In the genomic region with DNA sequence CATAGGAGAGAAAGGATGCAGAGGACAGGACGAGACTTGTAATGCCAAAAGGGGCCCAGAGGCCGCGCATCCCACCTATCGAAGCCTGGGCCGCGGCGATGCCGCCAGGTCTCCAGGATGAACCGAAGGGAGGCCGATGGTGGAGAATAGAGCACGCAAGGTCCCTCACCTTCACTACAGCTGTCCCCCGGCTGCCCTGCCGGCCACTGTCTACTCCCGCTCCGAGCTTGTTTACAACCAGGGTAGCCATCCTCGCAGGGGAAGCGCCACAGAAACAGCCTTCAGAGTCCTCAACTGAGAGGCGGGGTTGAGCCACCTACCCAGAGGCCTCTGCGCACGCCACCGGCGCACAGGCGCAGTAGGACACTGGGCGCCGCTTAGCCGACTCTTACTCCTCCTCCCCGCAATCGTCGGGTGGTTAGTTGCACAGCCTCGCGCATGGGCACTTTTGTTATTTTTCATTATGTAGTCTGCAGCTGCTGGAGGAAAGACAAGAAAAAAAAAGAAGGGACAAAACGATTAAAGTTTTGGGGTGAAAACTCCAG, we compare ENCODE assay signal across 8 cellular contexts. TPM values are rescaled to one million over a fixed set of nuclear protein-coding genes. Genes with fewer than 3 reads are reported as not detected.
DNase-seq lines count a peak whose midpoint lies in the region; ATAC-seq and TF ChIP-seq lines count a peak whose summit lies in the region.

TSS of gene TRIM23 (minus strand) at position 309 of the 545 bp plus-strand sequence. CDS start at position 250, 59 bp downstream.

- DNase-seq in GM10248 (ENCODE audit: extremely low spot score) (peak; percentile 89), NCI-H1048 (lab: John Stamatoyannopoulos, UW) (peak; percentile 56), SK-N-MC (ENCODE audit: low read depth, low spot score) (no peak), glutamatergic neuron (peak; percentile 90), osteocyte (ENCODE audit: extremely low spot score, unreplicated experiment) (peak; percentile 97), thoracic aorta (ENCODE audit: low spot score) (peak; percentile 78)
- DNase-seq in activated naive CD4-positive, alpha-beta T cell treated with anti-CD3 and anti-CD28 coated beads, Interleukin-2, amount 50 U/mL, for 16 hours = peak; percentile 92

- ATAC-seq in HG02588 (IDR thresholded peaks at IDR 0.05; ENCODE audit: unreplicated experiment) (peak; percentile 97), thoracic aorta (ENCODE audit: insufficient number of reproducible peaks, low FRiP score, low read depth) (peak; percentile 93)

- H3K36me3 ChIP-seq in SK-N-MC (ENCODE audit: insufficient read depth, low read length) (peaks cover 9% of the 10 kb centered on the region), thoracic aorta (no peaks in the 10 kb centered on the region)

- no peaks in the 10 kb centered on the region for H3K27me3 ChIP-seq in thoracic aorta (replicated peaks; ENCODE audit: insufficient read depth)

- H3K9me3 ChIP-seq in SK-N-MC (ENCODE audit: low read depth, low read length) (no peaks in the 10 kb centered on the region), thoracic aorta (no peaks in the 10 kb centered on the region)

- H3K4me1 ChIP-seq in thoracic aorta (ENCODE audit: control insufficient read depth in 1 of 2, low read depth in 2 of 2) = peaks cover 25 to 37% of the 10 kb centered on the region in 2 donors

- H3K27me3 Mint-ChIP-seq in glutamatergic neuron (ENCODE audit: unreplicated experiment) (peaks cover 7% of the 10 kb centered on the region), osteocyte (ENCODE audit: unreplicated experiment) (no peaks in the 10 kb centered on the region)

- CTCF ChIA-PET in GM10248 (lab: Yijun Ruan, JAX) = interaction anchor here (1.1 to 2.1 kb wide), 4 partner anchors 10 to 54 kb away, joined by 3 to 7 read pairs (median 5); no protein-coding TSS in a partner anchor

- no peak for TF ChIP-seq CTCF in GM10248 (IDR thresholded peaks at IDR 0.05; ENCODE audit: control extremely low read depth, extremely low read depth, low read depth, missing control alignments)
- no peak for TF ChIP-seq CTCF in glutamatergic neuron (IDR thresholded peaks at IDR 0.05; ENCODE audit: partially characterized antibody, unreplicated experiment)
- peak; percentile 4 for TF ChIP-seq CTCF in osteocyte (IDR thresholded peaks at IDR 0.05)
- no peak for TF ChIP-seq CTCF in thoracic aorta (IDR thresholded peaks at IDR 0.05)

- H3K27ac Mint-ChIP-seq in glutamatergic neuron (ENCODE audit: unreplicated experiment) = peak within 1 kb of the TSS; percentile 94
- H3K27ac Mint-ChIP-seq in osteocyte (ENCODE audit: unreplicated experiment) = peak within 1 kb of the TSS; percentile 94

- POLR2A ChIA-PET in GM10248 (lab: Yijun Ruan, JAX) = no interaction called here

- peak within 1 kb of the TSS; percentile 95 for H3K9ac ChIP-seq in SK-N-MC (ENCODE audit: insufficient read length)

- H3K4me1 Mint-ChIP-seq in glutamatergic neuron (ENCODE audit: low read depth, unreplicated experiment) = peaks cover 9% of the 10 kb centered on the region
- H3K4me1 Mint-ChIP-seq in osteocyte (ENCODE audit: unreplicated experiment) = peaks cover 31% of the 10 kb centered on the region

- H3K4me3 ChIP-seq in SK-N-MC (peak within 1 kb of the TSS; percentile 100), thoracic aorta (peak within 1 kb of the TSS; percentile 92)

- peak within 1 kb of the TSS; percentile 98 for H3K4me3 Mint-ChIP-seq in glutamatergic neuron (ENCODE audit: unreplicated experiment)
- peak within 1 kb of the TSS; percentile 99 for H3K4me3 Mint-ChIP-seq in osteocyte (ENCODE audit: unreplicated experiment)

- H3K36me3 Mint-ChIP-seq in glutamatergic neuron (ENCODE audit: unreplicated experiment) (no peaks in the 10 kb centered on the region), osteocyte (ENCODE audit: unreplicated experiment) (peaks cover 5% of the 10 kb centered on the region)

- H3K9me3 Mint-ChIP-seq in glutamatergic neuron (ENCODE audit: unreplicated experiment) = peaks cover 1% of the 10 kb centered on the region
- H3K9me3 Mint-ChIP-seq in osteocyte (ENCODE audit: unreplicated experiment) = no peaks in the 10 kb centered on the region

- H3K27ac ChIP-seq in SK-N-MC (peak within 1 kb of the TSS; percentile 94), thoracic aorta (peak within 1 kb of the TSS; percentile 77 to 82)

RNA-seq across cellular contexts. Expression of gene TRIM23, which starts in this region (rescaled TPM):
- total RNA-seq in glutamatergic neuron (ENCODE audit: unreplicated experiment) = 17.6 TPM
- total RNA-seq in osteocyte = 20.9 and 21.5 TPM in 2 replicates
- 10 to 100 TPM; 13.5 to 14.5 TPM for total RNA-seq in thoracic aorta
